ENCODE assay signal across 15 cellular contexts in the genomic region with DNA sequence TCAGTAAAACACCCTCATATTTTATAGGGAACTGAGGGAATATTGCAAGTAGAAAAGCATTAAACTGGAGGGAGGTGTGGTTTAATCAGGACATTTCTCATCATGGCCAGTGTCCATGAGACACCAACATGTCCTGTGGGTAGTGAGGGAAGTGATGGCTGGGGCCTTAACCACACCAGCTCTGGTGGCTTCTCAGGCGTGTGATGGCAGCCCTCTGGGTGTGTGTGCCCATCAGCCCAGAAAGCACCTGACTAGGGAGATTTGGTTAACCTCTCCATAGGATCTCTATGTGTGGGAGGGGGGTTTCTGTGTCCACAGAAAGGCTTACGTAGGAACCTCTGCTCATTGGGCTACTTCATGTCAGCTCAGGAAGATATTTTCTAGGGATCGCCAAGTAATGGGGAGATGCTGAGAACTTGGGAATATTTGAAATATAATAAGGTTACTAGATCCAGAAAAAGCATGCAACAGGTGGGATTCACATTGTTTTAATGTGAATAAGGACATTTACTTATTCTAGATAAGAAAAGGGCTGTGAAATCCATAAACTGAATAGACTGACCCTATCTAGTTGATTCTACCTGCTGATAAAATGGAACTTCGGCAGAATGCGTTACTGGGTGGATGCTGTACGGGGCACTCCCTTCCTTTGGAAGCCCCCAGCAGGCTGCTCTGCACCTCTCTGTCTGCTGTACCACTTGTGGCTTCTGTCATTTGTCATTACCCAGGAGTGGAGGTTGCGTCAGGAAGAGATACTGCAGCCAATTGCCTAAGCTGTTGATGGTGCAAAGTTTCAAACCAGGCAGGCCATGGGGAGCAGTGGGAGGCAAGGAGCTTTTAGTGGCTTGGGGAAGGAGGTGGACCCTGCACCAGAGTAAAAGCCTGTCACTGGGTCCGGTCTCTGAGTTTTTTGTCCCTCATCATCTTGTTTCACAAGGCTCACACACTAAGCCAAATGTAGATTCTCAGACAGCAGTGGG. TPM values are rescaled to one million over a fixed set of nuclear protein-coding genes. Genes with fewer than 3 reads are reported as not detected.
DNase-seq lines count a peak whose midpoint lies in the region; ATAC-seq and TF ChIP-seq lines count a peak whose summit lies in the region.
"Had no signal": no experiment of that assay in that cellular context is flagged by ENCODE, and none has a peak within 500 bp of the region (broad histone marks: within the 10 kb centered on the region; RNA-seq: fewer than 3 reads in every experiment).

No MANE protein-coding gene starts in this region.

- DNase-seq in stimulated activated naive CD8-positive, alpha-beta T cell treated with anti-CD3 and anti-CD28 coated beads, Interleukin-15, amount 100 ng/mL, for 72 hours, result no peak
- no peak for DNase-seq in stimulated activated naive CD8-positive, alpha-beta T cell treated with anti-CD3 and anti-CD28 coated beads, Interleukin-15, Interleukin-2, amounts not matched to agents 100 U/mL and 50 U/mL, for 24 hours
- DNase-seq in activated T-helper 2 cell treated with anti-CD3 and anti-CD28 coated beads, Interferon-gamma antibody, Interleukin-2, Interleukin-4, amounts not matched to agents 10 μg/mL and 5 μg/mL and 100 μg/mL, durations not matched to agents 14 hours and 24 hours and 36 hours (ENCODE audit: low spot score), result no peak
- DNase-seq in naive B cell, result no peak
- no peak for DNase-seq in DMS114 treated with DMSO at 0.1 percent for 48 hours (lab: John Stamatoyannopoulos, UW; ENCODE audit: unreplicated experiment)
- DNase-seq in left lung, result no peak
- DNase-seq in caudate nucleus (lab: John Stamatoyannopoulos, UW), result no peak
- DNase-seq: DMS153, GOT3, NCI-H1092 treated with DMSO at 0.1 percent for 48 hours, NCI-H1694, NCI-H510A treated with DMSO at 0.1 percent for 48 hours, PC-9 had no signal

- H3K9me3 ChIP-seq in left lung, result no peaks in the 10 kb centered on the region

- peak; percentile 39 for ATAC-seq in stimulated activated naive CD8-positive, alpha-beta T cell treated with anti-CD3 and anti-CD28 coated beads, Interleukin-15, amount 100 ng/mL, for 72 hours
- no peak for ATAC-seq in stimulated activated naive CD8-positive, alpha-beta T cell treated with anti-CD3 and anti-CD28 coated beads, Interleukin-15, Interleukin-2, amounts not matched to agents 100 U/mL and 50 U/mL, for 24 hours
- ATAC-seq in naive B cell (ENCODE audit: low read depth in 2 of 2) (no peak), left lung (no peak), GM19455 (IDR thresholded peaks at IDR 0.05; ENCODE audit: unreplicated experiment) (no peak)

- intact Hi-C loops in activated T-helper 2 cell treated with anti-CD3 and anti-CD28 coated beads, Interferon-gamma antibody, Interleukin-2, Interleukin-4, amounts not matched to agents 10 μg/mL and 5 μg/mL and 100 μg/mL, durations not matched to agents 14 hours and 24 hours and 36 hours (cut with micrococcal nuclease), result loop anchor here (5.0 to 10.0 kb wide), 2 partner anchors 105 to 227 kb away; partner anchors contain the start of genes HTD2 and RPP14
- intact Hi-C loops in left lung (cut with DNase I), result loop anchor here in 1 of 2 donors (5.0 kb wide), 1 partner anchor 80 kb away; the partner anchor contains the start of gene PXK

- no peaks in the 10 kb centered on the region for H3K9me3 Mint-ChIP-seq in stimulated activated naive CD8-positive, alpha-beta T cell treated with anti-CD3 and anti-CD28 coated beads, Interleukin-15, amount 100 ng/mL, for 72 hours
- no peaks in the 10 kb centered on the region for H3K9me3 Mint-ChIP-seq in activated T-helper 2 cell treated with anti-CD3 and anti-CD28 coated beads, Interferon-gamma antibody, Interleukin-2, Interleukin-4, amounts not matched to agents 10 μg/mL and 5 μg/mL and 100 μg/mL, durations not matched to agents 14 hours and 24 hours and 36 hours
- H3K9me3 Mint-ChIP-seq in naive B cell, result no peaks in the 10 kb centered on the region

- H3K27ac ChIP-seq in left lung, result no peak overlapping the region
- no peak overlapping the region for H3K27ac ChIP-seq in caudate nucleus (ENCODE audit: low read depth, low read length)
- H3K27ac ChIP-seq: C4-2B, PC-9 had no signal

- peaks cover 70% of the 10 kb centered on the region for H3K36me3 Mint-ChIP-seq in activated T-helper 2 cell treated with anti-CD3 and anti-CD28 coated beads, Interferon-gamma antibody, Interleukin-2, Interleukin-4, amounts not matched to agents 10 μg/mL and 5 μg/mL and 100 μg/mL, durations not matched to agents 14 hours and 24 hours and 36 hours (ENCODE audit: low read depth)
- H3K36me3 Mint-ChIP-seq in naive B cell, result peaks cover 28 to 32% of the 10 kb centered on the region in 2 donors

- no peaks in the 10 kb centered on the region for H3K4me1 ChIP-seq in left lung

- H3K27me3 ChIP-seq in left lung, result no peaks in the 10 kb centered on the region

- H3K36me3 ChIP-seq in left lung, result peaks cover 0 to 73% of the 10 kb centered on the region in 2 donors

- no peak overlapping the region for H3K4me3 Mint-ChIP-seq in stimulated activated naive CD8-positive, alpha-beta T cell treated with anti-CD3 and anti-CD28 coated beads, Interleukin-15, amount 100 ng/mL, for 72 hours
- no peak overlapping the region for H3K4me3 Mint-ChIP-seq in activated T-helper 2 cell treated with anti-CD3 and anti-CD28 coated beads, Interferon-gamma antibody, Interleukin-2, Interleukin-4, amounts not matched to agents 10 μg/mL and 5 μg/mL and 100 μg/mL, durations not matched to agents 14 hours and 24 hours and 36 hours (ENCODE audit: low read depth)
- H3K4me3 Mint-ChIP-seq in naive B cell, result peak overlapping the region in 1 of 8 donors; percentile 57

- no peak overlapping the region for H3K4me3 ChIP-seq in left lung
- H3K4me3 ChIP-seq: PC-9 had no signal

- peak overlapping the region in 1 of 2 donors; percentile 9 for H3K27ac Mint-ChIP-seq in stimulated activated naive CD8-positive, alpha-beta T cell treated with anti-CD3 and anti-CD28 coated beads, Interleukin-15, amount 100 ng/mL, for 72 hours
- H3K27ac Mint-ChIP-seq in activated T-helper 2 cell treated with anti-CD3 and anti-CD28 coated beads, Interferon-gamma antibody, Interleukin-2, Interleukin-4, amounts not matched to agents 10 μg/mL and 5 μg/mL and 100 μg/mL, durations not matched to agents 14 hours and 24 hours and 36 hours, result peak overlapping the region; percentile 29
- H3K27ac Mint-ChIP-seq in naive B cell, result peak overlapping the region in 5 of 6 donors; percentile 15 to 86 (median 46)

- no peak for TF ChIP-seq CTCF in left lung (IDR thresholded peaks at IDR 0.05)

- peaks cover 6% of the 10 kb centered on the region for H3K4me1 Mint-ChIP-seq in stimulated activated naive CD8-positive, alpha-beta T cell treated with anti-CD3 and anti-CD28 coated beads, Interleukin-15, amount 100 ng/mL, for 72 hours
- H3K4me1 Mint-ChIP-seq in activated T-helper 2 cell treated with anti-CD3 and anti-CD28 coated beads, Interferon-gamma antibody, Interleukin-2, Interleukin-4, amounts not matched to agents 10 μg/mL and 5 μg/mL and 100 μg/mL, durations not matched to agents 14 hours and 24 hours and 36 hours (ENCODE audit: low read depth), result peaks cover 10% of the 10 kb centered on the region
- peaks cover 26 to 60% (median 39%) of the 10 kb centered on the region in 3 donors for H3K4me1 Mint-ChIP-seq in naive B cell

- no peaks in the 10 kb centered on the region for H3K27me3 Mint-ChIP-seq in stimulated activated naive CD8-positive, alpha-beta T cell treated with anti-CD3 and anti-CD28 coated beads, Interleukin-15, amount 100 ng/mL, for 72 hours
- no peaks in the 10 kb centered on the region for H3K27me3 Mint-ChIP-seq in activated T-helper 2 cell treated with anti-CD3 and anti-CD28 coated beads, Interferon-gamma antibody, Interleukin-2, Interleukin-4, amounts not matched to agents 10 μg/mL and 5 μg/mL and 100 μg/mL, durations not matched to agents 14 hours and 24 hours and 36 hours (ENCODE audit: low read depth)
- H3K27me3 Mint-ChIP-seq in naive B cell, result no peaks in the 10 kb centered on the region

RNA-seq across cellular contexts. Expression of gene PDHB, which starts 21.5 kb away (rescaled TPM):
- 79.3 and 82.7 TPM in 2 replicates for total RNA-seq in activated T-helper 2 cell treated with anti-CD3 and anti-CD28 coated beads, Interferon-gamma antibody, Interleukin-2, Interleukin-4, amounts not matched to agents 10 μg/mL and 5 μg/mL and 100 μg/mL, durations not matched to agents 14 hours and 24 hours and 36 hours
- polyA plus RNA-seq in naive B cell (ENCODE audit: low read depth in 6 of 6), result 100 to 1,000 TPM in 3 of 6 donors, 10 to 100 TPM in 3; 84.4 to 157 (median 101) TPM
- total RNA-seq in left lung, result 10 to 100 TPM; 55.5 to 57.1 TPM
